1 cellular context compared by ENCODE assay signal in the genomic region with DNA sequence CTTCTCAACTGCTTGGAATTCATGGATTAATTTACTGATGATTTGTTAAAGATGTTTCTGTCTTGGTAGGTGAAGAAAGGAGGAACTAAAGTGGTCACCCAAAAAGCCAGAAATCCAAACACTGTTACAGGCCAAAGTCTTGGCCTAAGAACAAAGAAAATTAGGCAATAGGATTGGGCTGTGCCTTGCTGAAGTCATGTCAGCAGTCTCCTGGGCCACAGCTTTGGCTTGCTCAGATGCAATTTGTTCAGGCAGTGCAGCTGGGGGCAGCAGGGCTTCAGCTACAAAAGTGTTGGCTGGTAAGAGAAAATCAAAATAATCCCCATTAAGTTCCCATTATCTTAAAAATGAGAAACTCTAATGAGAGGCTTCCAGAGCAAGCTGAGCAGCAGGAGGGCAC.
TF ChIP-seq lines count a peak whose summit lies in the region.

No MANE protein-coding gene starts in this region.

TF ChIP-seq in HepG2, 621 proteins besides CTCF, POLR2A, EP300 and RAD21 (continued from another document):
- TF ChIP-seq YEATS2 (CRISPR knock-in tag; IDR thresholded peaks at IDR 0.05; ENCODE audit: borderline replicate concordance) = no peak
- no peak for TF ChIP-seq ARNT2 (CRISPR knock-in tag; IDR thresholded peaks at IDR 0.05; ENCODE audit: low read depth)
- no peak for TF ChIP-seq ZNF563 (CRISPR knock-in tag; IDR thresholded peaks at IDR 0.05)
- TF ChIP-seq ZBTB7B (CRISPR knock-in tag; IDR thresholded peaks at IDR 0.05) = no peak
